In genomic region chr21:31132574-31133242, GRCh38 we compare ENCODE assay signal across 8 cellular contexts.
DNase-seq lines count a peak whose midpoint lies in the region; ATAC-seq and TF ChIP-seq lines count a peak whose summit lies in the region.

No MANE protein-coding gene starts in this region.

- intact Hi-C loops in Right ventricle myocardium superior (cut with DNase I) (no loop called here), testis (cut with DNase I; ENCODE audit: low total_unique reads) (no loop called here)

- H3K4me3 ChIP-seq in AG10803 (ENCODE audit: low read length) (no peak overlapping the region), Loucy (ENCODE audit: low read length, poor library complexity, severe bottlenecking) (peak overlapping the region; percentile 56), testis (no peak overlapping the region)

- 80 to 82% methylated on average over 11 of the region's 11 CpGs for WGBS in testis, 2 donors

- H3K36me3 ChIP-seq in Loucy (ENCODE audit: insufficient read depth, low read length) (peaks cover 11% of the 10 kb centered on the region), testis (ENCODE audit: low read depth, missing control alignments) (no peaks in the 10 kb centered on the region)

- H3K27ac ChIP-seq in testis, result no peak overlapping the region

- 0 out of 2 replicates have a peak, but pooled peaks cover 5% of the 10 kb centered on the region for H3F3A ChIP-seq in Loucy (ENCODE audit: low read depth)

- H3K4me2 ChIP-seq in Loucy (ENCODE audit: low read depth, low read length, poor library complexity, severe bottlenecking), result peak overlapping the region; percentile 73

- H2AFZ ChIP-seq in Loucy (ENCODE audit: low read length), result no peak overlapping the region

- H3K27me3 ChIP-seq in Loucy (ENCODE audit: insufficient read depth, low read length, poor library complexity, severe bottlenecking), result no peaks in the 10 kb centered on the region
- H3K27me3 ChIP-seq in testis, result no peaks in the 10 kb centered on the region

- H3K9me3 ChIP-seq in Loucy (ENCODE audit: insufficient read depth, low read depth, low read length) (no peaks in the 10 kb centered on the region), testis (no peaks in the 10 kb centered on the region)

- H3K9ac ChIP-seq in Loucy (ENCODE audit: low read depth, low read length, poor library complexity, severe bottlenecking), result peak overlapping the region; percentile 49

- H4K20me1 ChIP-seq in Loucy (ENCODE audit: insufficient read depth, low read length, poor library complexity, severe bottlenecking), result no peaks in the 10 kb centered on the region

- peak; percentile 43 for DNase-seq in AG10803 (ENCODE audit: low read depth)
- peak; percentile 86 for DNase-seq in activated effector memory CD4-positive, alpha-beta T cell treated with anti-CD3 and anti-CD28 coated beads, Interleukin-2, amount 50 U/mL, for 16 hours
- DNase-seq in stimulated activated CD4-positive, alpha-beta T cell treated with anti-CD3 and anti-CD28 coated beads, Interleukin-1b, Interleukin-23, amount 100 ng/mL, for 4 hours (ENCODE audit: low read depth in 2 of 2), result peak; percentile 27 to 56
- DNase-seq in Right ventricle myocardium superior, result no peak
- no peak for DNase-seq in testis
- DNase-seq in islet precursor cell, result no peak

- no peak for TF ChIP-seq POLR2A in testis (IDR thresholded peaks at IDR 0.05)

- no peak for TF ChIP-seq CTCF in AG10803 (conservative IDR thresholded peaks at IDR 0.05; ENCODE audit: low read length)
- TF ChIP-seq CTCF in Loucy (conservative IDR thresholded peaks at IDR 0.05; ENCODE audit: low read length), result no peak
- TF ChIP-seq CTCF in testis (IDR thresholded peaks at IDR 0.05), result no peak

- H3K9me2 ChIP-seq in Loucy (replicated peaks; ENCODE audit: low read depth, low read length), result no peaks in the 10 kb centered on the region

- H3K4me1 ChIP-seq in Loucy (ENCODE audit: insufficient read depth, low read length, poor library complexity, severe bottlenecking) (peaks cover 39% of the 10 kb centered on the region), testis (peaks cover 3% of the 10 kb centered on the region)

- no peaks in the 10 kb centered on the region for H3K79me2 ChIP-seq in Loucy (ENCODE audit: insufficient read depth, low read length)

- ATAC-seq in GM21447 (IDR thresholded peaks at IDR 0.05; ENCODE audit: unreplicated experiment), result peak; percentile 83
- ATAC-seq in Right ventricle myocardium superior (ENCODE audit: poor library complexity), result no peak

Comparison
In these comparisons a context has a peak if more than half of its experiments do, and no peak if none do; other contexts are left out.
1. DNase-seq: peak in AG10803 (single experiment), activated effector memory CD4-positive, alpha-beta T cell treated with anti-CD3 and anti-CD28 coated beads, Interleukin-2, amount 50 U/mL, for 16 hours (single experiment) and stimulated activated CD4-positive, alpha-beta T cell treated with anti-CD3 and anti-CD28 coated beads, Interleukin-1b, Interleukin-23, amount 100 ng/mL, for 4 hours (2 of 2); none in Right ventricle myocardium superior (single experiment), testis (single experiment) and islet precursor cell (single experiment).